Comparison of ENCODE assay signal across 12 cellular contexts in genomic region chr11:119751281-119752060, GRCh38. TPM values are rescaled to one million over a fixed set of nuclear protein-coding genes. Genes with fewer than 3 reads are reported as not detected.
A peak's percentile ranks its signal among the peaks of the same experiment; 100 is the strongest.
DNase-seq lines count a peak whose midpoint lies in the region; ATAC-seq, FAIRE-seq and TF ChIP-seq lines count a peak whose summit lies in the region.
"Had no signal": no experiment of that assay in that cellular context is flagged by ENCODE, and none has a peak within 500 bp of the region (broad histone marks: within the 10 kb centered on the region; RNA-seq: fewer than 3 reads in every experiment).

No MANE protein-coding gene starts in this region.

- H3K36me3 ChIP-seq in HepG2 (replicated peaks in 1 of 2; ENCODE audit: control insufficient read depth in 1 of 2, insufficient read depth in 2 of 2, low read length in 2 of 2) (no peaks in the 10 kb centered on the region), right lobe of liver (no peaks in the 10 kb centered on the region)
- H3K36me3 ChIP-seq: SJSA1 had no signal

- H3K79me2 ChIP-seq in HepG2 (ENCODE audit: insufficient read depth, low read length): no peaks in the 10 kb centered on the region

- no peak overlapping the region for H2AFZ ChIP-seq in HepG2 (ENCODE audit: low read length)

- intact Hi-C loops in HepG2 (cut with micrococcal nuclease; ENCODE audit: unreplicated experiment) (no loop called here), right lobe of liver (cut with DNase I) (no loop called here)

- in situ Hi-C loops in HepG2 (cut with HindIII; ENCODE audit: extremely low pct_ligation_motif_present, low pct_unique_long_range_greater_than_20kb): no loop called here

- H3K4me3 Mint-ChIP-seq in stimulated activated naive CD8-positive, alpha-beta T cell treated with anti-CD3 and anti-CD28 coated beads, Interleukin-15, amount 100 ng/mL, for 72 hours: peak overlapping the region; percentile 66 to 74

- TF ChIP-seq POLR2A in HepG2 (IDR thresholded peaks at IDR 0.05; ENCODE audit: insufficient read depth in 1 of 2, low read depth in 2 of 2, low read length in 2 of 2): no peak
- TF ChIP-seq POLR2A in right lobe of liver (IDR thresholded peaks at IDR 0.05): no peak

- H3K4me1 Mint-ChIP-seq in stimulated activated naive CD8-positive, alpha-beta T cell treated with anti-CD3 and anti-CD28 coated beads, Interleukin-15, amount 100 ng/mL, for 72 hours: peaks cover 20% of the 10 kb centered on the region

- POLR2A ChIA-PET in HepG2 (lab: Yijun Ruan, JAX): no interaction called here

- H3K4me3 ChIP-seq in HepG2 (replicated peaks in 1 of 3; ENCODE audit: insufficient read depth in 1 of 3, low read depth in 2 of 3, low read length in 3 of 3) (no peak overlapping the region), right lobe of liver (no peak overlapping the region)
- H3K4me3 ChIP-seq: lung, SJSA1 had no signal

- TF ChIP-seq CTCF in HepG2 (CRISPR knock-in tag; IDR thresholded peaks at IDR 0.05) (no peak), right lobe of liver (IDR thresholded peaks at IDR 0.05) (no peak)

- H3K27ac ChIP-seq in HepG2 (ENCODE audit: extremely low read length, insufficient read depth, low read length) (no peak overlapping the region), right lobe of liver (no peak overlapping the region)
- H3K27ac ChIP-seq: SJSA1 had no signal

- 6% methylated on average over 9 of the region's 10 CpGs for WGBS in HepG2 (ENCODE audit: low lambda C conversion rate)
- WGBS in right lobe of liver (ENCODE audit: insufficient coverage, low coverage, low lambda C conversion rate, missing lambda C conversion rate): 43% methylated on average over 5 of the region's 10 CpGs

- peaks cover 2% of the 10 kb centered on the region; the same call in 1 of the 2 replicates for H4K20me1 ChIP-seq in HepG2 (ENCODE audit: insufficient read depth, low read length)

- DNase-seq in HepG2 (ENCODE audit: low spot score): no peak
- DNase-seq in right lobe of liver: no peak
- DNase-seq in RPMI8226: peak; percentile 69
- peak; percentile 37 to 57 for DNase-seq in stimulated activated naive CD8-positive, alpha-beta T cell treated with anti-CD3 and anti-CD28 coated beads, Interleukin-15, amount 100 ng/mL, for 72 hours
- no peak for DNase-seq in SK-N-DZ (ENCODE audit: low spot score)
- no peak for DNase-seq in GM03348 (ENCODE audit: low spot score)
- DNase-seq in EL: no peak
- DNase-seq: COR-L47, NCI-H187 had no signal

- CTCF ChIA-PET in HepG2 (lab: Yijun Ruan, JAX; ENCODE audit: low intra/inter-chr PET ratio, low total read pairs): no interaction called here

- H3K27me3 Mint-ChIP-seq in stimulated activated naive CD8-positive, alpha-beta T cell treated with anti-CD3 and anti-CD28 coated beads, Interleukin-15, amount 100 ng/mL, for 72 hours: peaks cover 55% of the 10 kb centered on the region

- H3K4me2 ChIP-seq in HepG2 (ENCODE audit: low read depth, low read length): no peak overlapping the region

- TF ChIP-seq RAD21 in HepG2 (CRISPR knock-in tag; IDR thresholded peaks at IDR 0.05): no peak

- no peak for FAIRE-seq in HepG2 (lab: Jason Lieb, UNC)

- H3K9me3 ChIP-seq in HepG2 (ENCODE audit: low read length) (no peaks in the 10 kb centered on the region), right lobe of liver (no peaks in the 10 kb centered on the region)
- H3K9me3 ChIP-seq: SJSA1 had no signal

- H3K9me3 Mint-ChIP-seq in stimulated activated naive CD8-positive, alpha-beta T cell treated with anti-CD3 and anti-CD28 coated beads, Interleukin-15, amount 100 ng/mL, for 72 hours: no peaks in the 10 kb centered on the region

- peak overlapping the region; percentile 49 to 86 for H3K27ac Mint-ChIP-seq in stimulated activated naive CD8-positive, alpha-beta T cell treated with anti-CD3 and anti-CD28 coated beads, Interleukin-15, amount 100 ng/mL, for 72 hours

- ATAC-seq in HepG2 (no peak), right lobe of liver (no peak), HG02938 (IDR thresholded peaks at IDR 0.05; ENCODE audit: unreplicated experiment) (peak; percentile 48)
- peak; percentile 72 for ATAC-seq in stimulated activated naive CD8-positive, alpha-beta T cell treated with anti-CD3 and anti-CD28 coated beads, Interleukin-15, amount 100 ng/mL, for 72 hours

- no peak for TF ChIP-seq EP300 in HepG2 (IDR thresholded peaks at IDR 0.05; ENCODE audit: low read depth in 2 of 2, low read length in 2 of 2)
- no peak for TF ChIP-seq EP300 in HepG2 (CRISPR knock-in tag; IDR thresholded peaks at IDR 0.05; ENCODE audit: borderline replicate concordance)

- no peak overlapping the region for H3K9ac ChIP-seq in HepG2 (ENCODE audit: insufficient read depth, low read depth, low read length)

- H3K4me1 ChIP-seq in HepG2 (ENCODE audit: insufficient read depth, low read length) (no peaks in the 10 kb centered on the region), right lobe of liver (peaks cover 0 to 6% (median 0%) of the 10 kb centered on the region in 4 donors)
- H3K4me1 ChIP-seq: SJSA1 had no signal

- peaks cover 3 to 53% of the 10 kb centered on the region in 2 experiments; a peak in 3 of 5 replicates for H3K27me3 ChIP-seq in HepG2 (ENCODE audit: control insufficient read depth in 1 of 2, insufficient read depth in 2 of 2, low read length in 2 of 2)
- no peaks in the 10 kb centered on the region for H3K27me3 ChIP-seq in right lobe of liver
- H3K27me3 ChIP-seq: SJSA1 had no signal

- BruUV-seq in HepG2 (replicated peaks; lab: Mats Ljungman, UMichigan): no TSS peak

TF ChIP-seq in HepG2, 621 proteins besides CTCF, POLR2A, EP300 and RAD21:
- TF ChIP-seq POLR2G (IDR thresholded peaks at IDR 0.05; ENCODE audit: low read depth, low read length) (no peak), LCORL (IDR thresholded peaks at IDR 0.05) (0 out of 2 replicates have a peak, but pooled peaks have one; percentile 57), LCORL (CRISPR knock-in tag; IDR thresholded peaks at IDR 0.05) (no peak)

RNA-seq across cellular contexts. Expression of gene NECTIN1, which starts 22.5 kb away (rescaled TPM):
- total RNA-seq in HepG2 (2016; rRNA removed; fragmentation: Illumina TruSeq; extraction: Trizol) (4.1 and 7.3 TPM in 2 replicates), right lobe of liver (1 to 10 TPM; 4.3 to 8.4 (median 6.1) TPM)
- 1.8 and 2.9 TPM in 2 replicates for total RNA-seq in HepG2 (2016; cell fraction: cytosol; rRNA removed; fragmentation: Illumina TruSeq; extraction: Trizol; ENCODE audit: low read depth)
- total RNA-seq in HepG2 (2016; cell fraction: insoluble cytoplasmic fraction; rRNA removed; fragmentation: Illumina TruSeq; extraction: Trizol): 4.3 and 5.3 TPM in 2 replicates
- 5.3 and 6.4 TPM in 2 replicates for total RNA-seq in HepG2 (2016; cell fraction: membrane; rRNA removed; fragmentation: Illumina TruSeq; extraction: Trizol)
- total RNA-seq in HepG2 (2016; cell fraction: nucleus; rRNA removed; fragmentation: Illumina TruSeq; extraction: Trizol): 5.4 and 6.5 TPM in 2 replicates
- polyA plus RNA-seq in HepG2 (2011; rRNA removed): 3.9 and 4.7 TPM in 2 replicates
- polyA plus RNA-seq in HepG2 (2011; cell fraction: cytosol; rRNA removed): 2.3 and 2.9 TPM in 2 replicates
- polyA plus RNA-seq in HepG2 (2011; cell fraction: nucleus; rRNA removed): 3.6 and 4.2 TPM in 2 replicates
- polyA plus RNA-seq in HepG2 (2012): 3.3 and 4.2 TPM in 2 replicates
- 1.8 and 1.9 TPM in 2 replicates for polyA plus RNA-seq in HepG2 (2016; cell fraction: cytosol; fragmentation: Illumina TruSeq; extraction: Trizol; ENCODE audit: low read depth)
- polyA plus RNA-seq in HepG2 (2016; cell fraction: insoluble cytoplasmic fraction; fragmentation: Illumina TruSeq; extraction: Trizol; ENCODE audit: low read depth): 4.9 and 6.0 TPM in 2 replicates
- polyA plus RNA-seq in HepG2 (2016; cell fraction: membrane; fragmentation: Illumina TruSeq; extraction: Trizol; ENCODE audit: low read depth): 4.1 and 4.8 TPM in 2 replicates
- 9.3 and 9.9 TPM in 2 replicates for polyA plus RNA-seq in HepG2 (2016; cell fraction: nucleus; fragmentation: Illumina TruSeq; extraction: Trizol; ENCODE audit: insufficient read depth, low read depth)
- polyA minus RNA-seq in HepG2 (2011; rRNA and poly(A)+ RNA removed; ENCODE audit: low replicate concordance): 4.1 and 6.6 TPM in 2 replicates
- 3.0 and 4.1 TPM in 2 replicates for polyA minus RNA-seq in HepG2 (2011; cell fraction: cytosol; rRNA and poly(A)+ RNA removed)
- polyA minus RNA-seq in HepG2 (2011; cell fraction: nucleus; rRNA and poly(A)+ RNA removed): 6.1 and 6.6 TPM in 2 replicates
- 6.1 and 7.1 TPM in 2 replicates for polyA plus RNA-seq in SK-N-DZ (2014; cell fraction: cytosol; rRNA removed)
- polyA plus RNA-seq in SK-N-DZ (2014; cell fraction: nucleus; rRNA removed): 3.6 and 3.9 TPM in 2 replicates

Comparison
In these comparisons a context has a peak if more than half of its experiments do, and no peak if none do; other contexts are left out.
1. ATAC-seq: peak in HG02938 (single experiment) and stimulated activated naive CD8-positive, alpha-beta T cell treated with anti-CD3 and anti-CD28 coated beads, Interleukin-15, amount 100 ng/mL, for 72 hours (single experiment); none in HepG2 (single experiment) and right lobe of liver (0 of 4).
2. DNase-seq: peak in RPMI8226 (single experiment) and stimulated activated naive CD8-positive, alpha-beta T cell treated with anti-CD3 and anti-CD28 coated beads, Interleukin-15, amount 100 ng/mL, for 72 hours (2 of 2); none in HepG2 (single experiment), right lobe of liver (0 of 3), SK-N-DZ (single experiment), GM03348 (single experiment) and EL (single experiment).